18 cellular contexts compared by ENCODE assay signal in the genomic region with DNA sequence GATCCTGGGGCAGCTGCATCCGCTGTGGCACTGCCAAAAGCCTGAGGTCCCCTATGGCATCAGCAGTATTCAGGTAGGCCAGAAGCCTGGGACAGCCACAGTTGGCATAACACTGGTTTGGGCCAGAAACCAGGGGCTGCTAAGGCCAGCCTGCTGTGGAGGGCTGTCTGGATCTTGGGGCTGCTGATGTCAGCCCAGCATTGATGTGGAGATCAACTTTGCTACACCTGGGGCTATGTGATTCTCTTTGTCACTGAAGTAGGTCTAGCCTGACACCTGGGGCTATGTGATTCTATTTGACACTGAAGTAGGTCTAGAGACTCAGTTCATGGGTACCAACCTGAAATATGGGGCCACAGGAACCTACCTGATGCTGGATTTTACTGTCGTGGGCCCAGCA.
"Had no signal": no experiment of that assay in that cellular context is flagged by ENCODE, and none has a peak within 500 bp of the region (broad histone marks: within the 10 kb centered on the region; RNA-seq: fewer than 3 reads in every experiment).

No MANE protein-coding gene starts in this region.

- H3K4me3 Mint-ChIP-seq: memory B cell, naive B cell, nephron, type B pancreatic cell had no signal

- H3K27ac Mint-ChIP-seq: memory B cell, nephron, type B pancreatic cell had no signal

- H3K4me1 ChIP-seq: left ventricle myocardium inferior, lower lobe of right lung had no signal

- H3K4me3 ChIP-seq: dorsolateral prefrontal cortex, left ventricle myocardium inferior, lower lobe of right lung had no signal

- ATAC-seq: left cardiac atrium, lower lobe of right lung, sciatic nerve had no signal

- H3K36me3 ChIP-seq: left ventricle myocardium inferior, lower lobe of right lung had no signal

- DNase-seq: cortex of kidney; dorsolateral prefrontal cortex; effector CD8-positive, alpha-beta T cell; foreskin melanocyte; head of caudate nucleus; hypothalamus; islet precursor cell; left cardiac atrium; left ventricle myocardium inferior; lower lobe of right lung; naive B cell; stimulated activated CD4-positive, alpha-beta T cell treated with anti-CD3 and anti-CD28 coated beads, Interleukin-2, amount 100 ng/mL, for 24 hours; stimulated activated CD4-positive, alpha-beta T cell treated with anti-CD3 and anti-CD28 coated beads, Interleukin-4, amount 100 ng/mL, for 4 hours; stimulated activated naive CD4-positive, alpha-beta T cell treated with Interleukin-2 at 50 U/mL for 16 hours had no signal

- H3K27ac ChIP-seq: dorsolateral prefrontal cortex, left ventricle myocardium inferior, lower lobe of right lung had no signal

- H3K36me3 Mint-ChIP-seq: memory B cell, type B pancreatic cell had no signal

- H3K4me1 Mint-ChIP-seq: memory B cell, naive B cell, nephron had no signal

- H3K27me3 ChIP-seq: dorsolateral prefrontal cortex had no signal
